9 cellular contexts compared by ENCODE assay signal in genomic region chr6:30725713-30726505, GRCh38. TPM values are rescaled to one million over a fixed set of nuclear protein-coding genes. Genes with fewer than 3 reads are reported as not detected.
DNase-seq lines count a peak whose midpoint lies in the region; ATAC-seq and TF ChIP-seq lines count a peak whose summit lies in the region.
"Had no signal": no experiment of that assay in that cellular context is flagged by ENCODE, and none has a peak within 500 bp of the region (broad histone marks: within the 10 kb centered on the region; RNA-seq: fewer than 3 reads in every experiment).

No MANE protein-coding gene starts in this region.

- TF ChIP-seq CTCF in RWPE1 (conservative IDR thresholded peaks at IDR 0.05; ENCODE audit: low read depth) = no peak

- no peak for ATAC-seq in stimulated activated naive CD8-positive, alpha-beta T cell treated with anti-CD3 and anti-CD28 coated beads, Interleukin-15, Interleukin-2, amounts not matched to agents 100 U/mL and 50 U/mL, for 24 hours
- ATAC-seq in HG03469 (IDR thresholded peaks at IDR 0.05; ENCODE audit: unreplicated experiment) (no peak), left cardiac atrium (no peak), HG03460 (IDR thresholded peaks at IDR 0.05; ENCODE audit: unreplicated experiment) (no peak)

- peaks cover 47% of the 10 kb centered on the region for H3K4me1 Mint-ChIP-seq in stimulated activated naive CD8-positive, alpha-beta T cell treated with anti-CD3 and anti-CD28 coated beads, Interleukin-15, Interleukin-2, amounts not matched to agents 100 ng/mL and 50 ng/mL, for 24 hours (ENCODE audit: low read depth)

- peak overlapping the region; percentile 72 for H3K27ac ChIP-seq in RWPE1
- peak overlapping the region; percentile 95 for H3K27ac ChIP-seq in epithelial cell of prostate

- POLR2A ChIA-PET in RWPE1 (lab: Yijun Ruan, JAX; ENCODE audit: low non-redundant PET) = no interaction called here

- peaks cover 56% of the 10 kb centered on the region for H3K36me3 Mint-ChIP-seq in stimulated activated naive CD8-positive, alpha-beta T cell treated with anti-CD3 and anti-CD28 coated beads, Interleukin-15, Interleukin-2, amounts not matched to agents 100 ng/mL and 50 ng/mL, for 24 hours (ENCODE audit: low read depth)

- peak overlapping the region; percentile 19 for H3K4me3 Mint-ChIP-seq in stimulated activated naive CD8-positive, alpha-beta T cell treated with anti-CD3 and anti-CD28 coated beads, Interleukin-15, Interleukin-2, amounts not matched to agents 100 ng/mL and 50 ng/mL, for 24 hours

- H3K27me3 Mint-ChIP-seq in stimulated activated naive CD8-positive, alpha-beta T cell treated with anti-CD3 and anti-CD28 coated beads, Interleukin-15, Interleukin-2, amounts not matched to agents 100 ng/mL and 50 ng/mL, for 24 hours = no peaks in the 10 kb centered on the region

- DNase-seq in stimulated activated naive CD8-positive, alpha-beta T cell treated with anti-CD3 and anti-CD28 coated beads, Interleukin-15, Interleukin-2, amounts not matched to agents 100 U/mL and 50 U/mL, for 24 hours = no peak
- no peak for DNase-seq in RWPE1 (ENCODE audit: low spot score)
- no peak for DNase-seq in epithelial cell of prostate (ENCODE audit: low read depth, low spot score)
- no peak for DNase-seq in pons (ENCODE audit: low spot score)
- DNase-seq in left cardiac atrium = no peak
- DNase-seq: NCI-H2107 had no signal

- no peaks in the 10 kb centered on the region for H3K9me3 Mint-ChIP-seq in stimulated activated naive CD8-positive, alpha-beta T cell treated with anti-CD3 and anti-CD28 coated beads, Interleukin-15, Interleukin-2, amounts not matched to agents 100 ng/mL and 50 ng/mL, for 24 hours

- H3K27ac Mint-ChIP-seq in stimulated activated naive CD8-positive, alpha-beta T cell treated with anti-CD3 and anti-CD28 coated beads, Interleukin-15, Interleukin-2, amounts not matched to agents 100 ng/mL and 50 ng/mL, for 24 hours = peak overlapping the region; percentile 34

- intact Hi-C loops in left cardiac atrium (cut with DNase I) = loop anchor here (2.0 to 10.0 kb wide), 2 partner anchors 47 to 101 kb away; partner anchors contain the start of gene ATAT1 (in 1 of the 2)

- CTCF ChIA-PET in RWPE1 (lab: Yijun Ruan, JAX) = interaction anchor here (0.6 to 1.4 kb wide), 5 partner anchors 9 to 385 kb away, joined by 3 to 6 read pairs (median 4); partner anchors contain the start of gene MDC1

RNA-seq across cellular contexts. Expression of gene TUBB, which starts 5.8 kb away (rescaled TPM):
- 100 to 1,000 TPM; 276 to 303 TPM for total RNA-seq in left cardiac atrium

RNA-seq across cellular contexts. Expression of gene MDC1, which starts 8.8 kb away (rescaled TPM):
- total RNA-seq in left cardiac atrium = 10 to 100 TPM; 19.1 to 25.6 TPM

RNA-seq across cellular contexts. Expression of gene FLOT1, which starts 16.6 kb away (rescaled TPM):
- 100 to 1,000 TPM; 170 to 179 TPM for total RNA-seq in left cardiac atrium

RNA-seq across cellular contexts. Expression of gene IER3, which starts 18.4 kb away (rescaled TPM):
- total RNA-seq in left cardiac atrium = 10 to 100 TPM; 23.0 to 81.5 TPM

RNA-seq across cellular contexts. Expression of gene NRM, which starts 35.1 kb away (rescaled TPM):
- 1 to 10 TPM; 5.3 to 6.3 TPM for total RNA-seq in left cardiac atrium
